ENCODE assay signal across 8 cellular contexts in genomic region chr17:37506678-37507077, GRCh38. TPM values are rescaled to one million over a fixed set of nuclear protein-coding genes. Genes with fewer than 3 reads are reported as not detected.
DNase-seq lines count a peak whose midpoint lies in the region; ATAC-seq and TF ChIP-seq lines count a peak whose summit lies in the region.

No MANE protein-coding gene starts in this region.

- H3K4me3 ChIP-seq in BE2C (ENCODE audit: low read depth, low read length) (0 out of 2 replicates have a peak overlapping the region, but pooled peaks have one; percentile 10), esophagus squamous epithelium (no peak overlapping the region)

- no peaks in the 10 kb centered on the region for H3K4me1 ChIP-seq in BE2C
- peaks cover 0 to 16% (median under 1%) of the 10 kb centered on the region in 3 donors for H3K4me1 ChIP-seq in esophagus squamous epithelium

- H3K36me3 ChIP-seq in BE2C (no peaks in the 10 kb centered on the region), esophagus squamous epithelium (peaks cover 0 to 3% (median 0%) of the 10 kb centered on the region in 3 donors)

- TF ChIP-seq POLR2A in esophagus squamous epithelium (IDR thresholded peaks at IDR 0.05) = no peak

- H3K27me3 ChIP-seq in BE2C (no peaks in the 10 kb centered on the region), esophagus squamous epithelium (no peaks in the 10 kb centered on the region)

- intact Hi-C loops in esophagus squamous epithelium (cut with DNase I) = no loop called here
- intact Hi-C loops in posterior cingulate gyrus (cut with DNase I) = no loop called here

- ATAC-seq in HG02763 (IDR thresholded peaks at IDR 0.05; ENCODE audit: unreplicated experiment) = no peak

- 39 to 78% methylated on average over 7 to 9 of the region's 10 CpGs for WGBS in esophagus squamous epithelium, 2 donors

- peak; percentile 59 for DNase-seq in BE2C
- DNase-seq in HCEC 1CT = peak; percentile 61
- peak; percentile 58 for DNase-seq in SK-N-DZ (ENCODE audit: low spot score)
- no peak for DNase-seq in esophagus squamous epithelium (lab: John Stamatoyannopoulos, UW)
- DNase-seq in posterior cingulate gyrus = peak in 8 of 10 donors; percentile 62 to 96 (median 71)
- no peak for DNase-seq in GF-D8 (lab: John Stamatoyannopoulos, UW)
- no peak for DNase-seq in NK-92 treated with Interleukin-12 subunit alpha and Interleukin-12 subunit beta, amount 100 ng/mL, for 24 hours (lab: John Stamatoyannopoulos, UW)

- H3K9me3 ChIP-seq in BE2C (no peaks in the 10 kb centered on the region), esophagus squamous epithelium (no peaks in the 10 kb centered on the region)

- H3K27ac ChIP-seq in esophagus squamous epithelium = no peak overlapping the region

- peak; percentile 72 for TF ChIP-seq CTCF in BE2C (IDR thresholded peaks at IDR 0.05; ENCODE audit: low read depth, low read length)
- TF ChIP-seq CTCF in esophagus squamous epithelium (IDR thresholded peaks at IDR 0.05) = peak in 5 of 6 experiments; percentile 26 to 69 (median 34)

RNA-seq across cellular contexts. Expression of gene DUSP14, which starts 17.0 kb away (rescaled TPM):
- 35.5 TPM for polyA plus RNA-seq in BE2C (2012; ENCODE audit: insufficient read depth, insufficient read length, low read depth)
- polyA plus RNA-seq in SK-N-DZ (2014; cell fraction: cytosol; rRNA removed) = 28.4 and 29.4 TPM in 2 replicates
- 9.5 and 13.2 TPM in 2 replicates for polyA plus RNA-seq in SK-N-DZ (2014; cell fraction: nucleus; rRNA removed)
- 10 to 100 TPM; 11.4 to 28.8 (median 20.4) TPM for total RNA-seq in esophagus squamous epithelium

Comparison
In these comparisons a context has a peak if more than half of its experiments do, and no peak if none do; other contexts are left out.
1. DNase-seq: peak in BE2C (single experiment), HCEC 1CT (single experiment), SK-N-DZ (single experiment) and posterior cingulate gyrus (8 of 10); none in esophagus squamous epithelium (single experiment), GF-D8 (single experiment) and NK-92 treated with Interleukin-12 subunit alpha and Interleukin-12 subunit beta, amount 100 ng/mL, for 24 hours (single experiment).